In genomic region chr1:168137515-168137821, GRCh38 we compare ENCODE assay signal across 8 cellular contexts. TPM values are rescaled to one million over a fixed set of nuclear protein-coding genes. Genes with fewer than 3 reads are reported as not detected.
DNase-seq lines count a peak whose midpoint lies in the region; ATAC-seq and TF ChIP-seq lines count a peak whose summit lies in the region.

No MANE protein-coding gene starts in this region.

- H4K91ac ChIP-seq in neuronal stem cell (ENCODE audit: low read depth, low read length, poor library complexity) = no peak overlapping the region

- peak overlapping the region in 2 of 7 donors; percentile 0 to 28 for H3K27ac Mint-ChIP-seq in CD14-positive monocyte

- peak overlapping the region; percentile 43 for H2BK5ac ChIP-seq in neuronal stem cell (ENCODE audit: low read length)

- 2% methylated on average over 6 of the region's 6 CpGs for WGBS in esophagus muscularis mucosa
- WGBS in neuronal stem cell (ENCODE audit: extremely low coverage in 2 of 2, insufficient read length in 2 of 2, insufficient replicate concordance in 1 of 2), 2 donors = no CpG with 5 or more reads among the region's 6 CpGs

- peaks cover 4 to 11% of the 10 kb centered on the region in 2 donors for H3K36me3 Mint-ChIP-seq in CD14-positive monocyte

- no peak overlapping the region; the same call in 1 of the 2 replicates for H3K27ac ChIP-seq in SJCRH30
- peak overlapping the region; percentile 85 to 90 (median 88) for H3K27ac ChIP-seq in esophagus muscularis mucosa (replicated peaks in 1 of 4)
- peak overlapping the region; percentile 82 for H3K27ac ChIP-seq in neuronal stem cell (replicated peaks; ENCODE audit: low read length)

- H3K79me1 ChIP-seq in neuronal stem cell (ENCODE audit: low read depth, low read length) = peaks cover 2% of the 10 kb centered on the region

- H2BK12ac ChIP-seq in neuronal stem cell (ENCODE audit: low read length) = no peak overlapping the region

- H3K36me3 ChIP-seq in SJCRH30 (no peaks in the 10 kb centered on the region), esophagus muscularis mucosa (no peaks in the 10 kb centered on the region), neuronal stem cell (replicated peaks in 1 of 2; ENCODE audit: control insufficient read depth in 2 of 2, insufficient read depth in 2 of 2, low read length in 2 of 2) (peaks cover 0 to 15% of the 10 kb centered on the region in 2 donors)

- no peak overlapping the region for H3K4ac ChIP-seq in neuronal stem cell (ENCODE audit: low read length)

- DNase-seq in CD14-positive monocyte (ENCODE audit: low spot score) (no peak), SJCRH30 (no peak), esophagus muscularis mucosa (ENCODE audit: extremely low spot score) (no peak), neuronal stem cell (ENCODE audit: low spot score) (no peak), posterior vena cava (ENCODE audit: low spot score) (no peak), middle frontal gyrus (ENCODE audit: extremely low spot score, low spot score) (no peak), posterior cingulate gyrus (no peak)

- H4K8ac ChIP-seq in neuronal stem cell (ENCODE audit: low read depth, low read length) = no peak overlapping the region

- H3K4me3 Mint-ChIP-seq in CD14-positive monocyte = peak overlapping the region; percentile 94 to 100

- TF ChIP-seq CTCF in CD14-positive monocyte (IDR thresholded peaks at IDR 0.05) (no peak), esophagus muscularis mucosa (IDR thresholded peaks at IDR 0.05) (no peak)

- H3K18ac ChIP-seq in neuronal stem cell (ENCODE audit: low read length) = peak overlapping the region; percentile 86

- H3K4me2 ChIP-seq in neuronal stem cell (ENCODE audit: insufficient read depth, low read length, poor library complexity, severe bottlenecking) = peak overlapping the region; percentile 70

- no peaks in the 10 kb centered on the region for H3K9me3 ChIP-seq in SJCRH30 (replicated peaks)
- no peaks in the 10 kb centered on the region for H3K9me3 ChIP-seq in esophagus muscularis mucosa
- no peaks in the 10 kb centered on the region for H3K9me3 ChIP-seq in neuronal stem cell (replicated peaks in 1 of 2; ENCODE audit: control insufficient read depth in 2 of 2, insufficient read depth in 1 of 2, low read depth in 1 of 2, low read length in 2 of 2)

- H3K23ac ChIP-seq in neuronal stem cell (ENCODE audit: low read depth, low read length, poor library complexity) = no peak overlapping the region

- peak overlapping the region; percentile 92 for H3K9ac ChIP-seq in neuronal stem cell (ENCODE audit: low read depth, low read length, poor library complexity)

- peaks cover 16% of the 10 kb centered on the region for H3K4me1 Mint-ChIP-seq in CD14-positive monocyte

- no peak for TF ChIP-seq EP300 in esophagus muscularis mucosa (IDR thresholded peaks at IDR 0.05)

- no peak overlapping the region for H2BK120ac ChIP-seq in neuronal stem cell (ENCODE audit: low read depth, low read length)

- peak overlapping the region; percentile 88 for H2AFZ ChIP-seq in neuronal stem cell (ENCODE audit: low read length)

- H3K4me3 ChIP-seq in SJCRH30 (peak overlapping the region; percentile 95), esophagus muscularis mucosa (peak overlapping the region; percentile 80 to 92 (median 84)), neuronal stem cell (ENCODE audit: low read length in 2 of 2) (peak overlapping the region; percentile 59 to 83)

- TF ChIP-seq POLR2A in esophagus muscularis mucosa (IDR thresholded peaks at IDR 0.05; ENCODE audit: low read depth) = no peak

- no peak overlapping the region for H2AK5ac ChIP-seq in neuronal stem cell (ENCODE audit: low read depth, low read length)

- no peaks in the 10 kb centered on the region for H3K27me3 ChIP-seq in SJCRH30
- no peaks in the 10 kb centered on the region for H3K27me3 ChIP-seq in esophagus muscularis mucosa
- no peaks in the 10 kb centered on the region for H3K27me3 ChIP-seq in neuronal stem cell (ENCODE audit: control insufficient read depth in 3 of 3, insufficient read depth in 3 of 3, low read depth in 1 of 3, low read length in 3 of 3)

- H3K4me1 ChIP-seq in SJCRH30 = no peaks in the 10 kb centered on the region
- peaks cover 18 to 35% (median 23%) of the 10 kb centered on the region in 4 donors for H3K4me1 ChIP-seq in esophagus muscularis mucosa
- peaks cover 11 to 20% of the 10 kb centered on the region in 2 donors for H3K4me1 ChIP-seq in neuronal stem cell (ENCODE audit: control insufficient read depth in 2 of 2, insufficient read depth in 1 of 2, low read depth in 1 of 2, low read length in 2 of 2)

- intact Hi-C loops in CD14-positive monocyte (cut with micrococcal nuclease) = no loop called here
- intact Hi-C loops in esophagus muscularis mucosa (cut with DNase I) = no loop called here
- intact Hi-C loops in posterior vena cava (cut with DNase I) = no loop called here
- intact Hi-C loops in posterior cingulate gyrus (cut with DNase I) = no loop called here

- no peak overlapping the region for H3K14ac ChIP-seq in neuronal stem cell (ENCODE audit: low read length)

- peaks cover 38 to 52% (median 48%) of the 10 kb centered on the region in 3 donors for H3K27me3 Mint-ChIP-seq in CD14-positive monocyte (ENCODE audit: low read depth in 3 of 3)

- peak overlapping the region; percentile 25 for H2BK15ac ChIP-seq in neuronal stem cell (ENCODE audit: low read length)

- no peak for ATAC-seq in HG02588 (IDR thresholded peaks at IDR 0.05; ENCODE audit: unreplicated experiment)

- H3K9me3 Mint-ChIP-seq in CD14-positive monocyte = peaks cover 0 to 21% (median 5%) of the 10 kb centered on the region in 7 donors

RNA-seq across cellular contexts. Expression of gene GPR161, which starts 0.7 kb away (rescaled TPM):
- not detected for polyA plus RNA-seq in CD14-positive monocyte
- total RNA-seq in SJCRH30 (2014; rRNA removed; shearing (Covaris generic)) = 15.4 and 19.3 TPM in 2 replicates
- total RNA-seq in esophagus muscularis mucosa (10 to 100 TPM; 19.5 to 46.7 (median 22.9) TPM), posterior vena cava (10 to 100 TPM; 12.9 to 17.7 TPM)
- 19.6 TPM for polyA plus RNA-seq in neuronal stem cell (2013, experiment 1 of 2)
- 19.7 TPM for polyA plus RNA-seq in neuronal stem cell (2013, experiment 2 of 2)

RNA-seq across cellular contexts. Expression of gene TIPRL, which starts 41.3 kb away (rescaled TPM):
- 10 to 100 TPM; 30.2 to 35.0 TPM for polyA plus RNA-seq in CD14-positive monocyte
- 36.9 and 41.5 TPM in 2 replicates for total RNA-seq in SJCRH30 (2014; rRNA removed; shearing (Covaris generic))
- 10 to 100 TPM; 19.0 to 25.7 (median 23.5) TPM for total RNA-seq in esophagus muscularis mucosa
- 28.7 TPM for polyA plus RNA-seq in neuronal stem cell (2013, experiment 1 of 2)
- 29.4 TPM for polyA plus RNA-seq in neuronal stem cell (2013, experiment 2 of 2)
- 10 to 100 TPM; 29.2 to 32.7 TPM for total RNA-seq in posterior vena cava
